18 cellular contexts compared by ENCODE assay signal in the genomic region with DNA sequence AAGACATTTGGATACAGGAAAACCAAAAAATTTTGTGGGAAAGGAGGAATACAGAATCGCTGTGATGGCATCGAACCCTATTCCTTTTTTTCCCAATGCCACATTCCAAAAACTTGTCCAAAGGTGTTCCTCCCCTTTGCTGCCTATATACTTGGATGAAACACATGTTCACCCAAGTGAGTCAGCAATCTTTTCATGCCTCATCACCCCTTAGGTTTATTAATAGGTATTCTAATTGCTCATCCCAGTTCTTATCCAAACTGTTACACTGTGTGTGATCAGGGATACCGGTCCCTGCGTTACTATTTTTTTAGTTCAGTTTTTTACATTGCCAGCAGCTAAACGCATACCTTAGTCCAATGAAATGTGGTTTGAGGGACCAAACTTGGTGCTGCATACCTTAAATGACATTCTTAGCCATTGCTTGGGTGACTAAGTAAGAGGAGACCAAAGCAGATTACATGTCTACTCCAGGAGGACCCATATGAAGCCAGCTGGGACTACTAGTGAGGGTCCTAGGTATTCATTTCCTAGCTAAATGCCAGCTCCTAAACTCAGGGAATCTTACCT. TPM values are rescaled to one million over a fixed set of nuclear protein-coding genes. Genes with fewer than 3 reads are reported as not detected.
DNase-seq lines count a peak whose midpoint lies in the region; ATAC-seq and TF ChIP-seq lines count a peak whose summit lies in the region.
"Had no signal": no experiment of that assay in that cellular context is flagged by ENCODE, and none has a peak within 500 bp of the region (broad histone marks: within the 10 kb centered on the region; RNA-seq: fewer than 3 reads in every experiment).

No MANE protein-coding gene starts in this region.

- H3K27me3 ChIP-seq in endodermal cell (ENCODE audit: control insufficient read depth, insufficient read depth, low read length, poor library complexity, severe bottlenecking): no peaks in the 10 kb centered on the region
- no peaks in the 10 kb centered on the region for H3K27me3 ChIP-seq in mesendoderm (ENCODE audit: insufficient read depth, low read length, poor library complexity)
- H3K27me3 ChIP-seq: BLaER1 treated with 17β-estradiol and CSF1 and Interleukin-3, amounts not matched to agents 10 nM and 100 nM had no signal

- no peak overlapping the region for H3K4me2 ChIP-seq in mesendoderm (ENCODE audit: low read length)
- H3K4me2 ChIP-seq: BLaER1 treated with 17β-estradiol and CSF1 and Interleukin-3, amounts not matched to agents 10 nM and 100 nM had no signal

- no peaks in the 10 kb centered on the region for H3K36me3 ChIP-seq in endodermal cell (ENCODE audit: control insufficient read depth, insufficient read depth, low read length)
- H3K36me3 ChIP-seq in mesendoderm (ENCODE audit: control insufficient read depth, insufficient read depth, low read length): no peaks in the 10 kb centered on the region
- H3K36me3 ChIP-seq: BLaER1 treated with 17β-estradiol and CSF1 and Interleukin-3, amounts not matched to agents 10 nM and 100 nM; HAP-1 had no signal

- peak overlapping the region; percentile 45 for H3K18ac ChIP-seq in mesendoderm (ENCODE audit: low read length)

- H3K79me1 ChIP-seq in mesendoderm (ENCODE audit: low read length): no peaks in the 10 kb centered on the region

- H3K4ac ChIP-seq in mesendoderm (ENCODE audit: low read depth, low read length): peak overlapping the region; percentile 83

- H2BK15ac ChIP-seq in mesendoderm (replicated peaks; ENCODE audit: low read depth): no peak overlapping the region

- WGBS in endodermal cell (ENCODE audit: insufficient coverage in 1 of 2, insufficient read length in 1 of 2), 2 experiments: 88 to 93% methylated on average over 4 to 5 of the region's 5 CpGs
- no CpG with 5 or more reads among the region's 5 CpGs for WGBS in mesendoderm (ENCODE audit: extremely low coverage, insufficient coverage, low lambda C conversion rate)

- H3K4me3 Mint-ChIP-seq in endodermal cell: no peak overlapping the region
- H3K4me3 Mint-ChIP-seq in activated T-cell treated with anti-CD3 and anti-CD28 coated beads, Interleukin-2, amount 50 U/mL, for 4 hours: no peak overlapping the region
- H3K4me3 Mint-ChIP-seq: B cell; CD8-positive, alpha-beta T cell had no signal

- H2AK5ac ChIP-seq in mesendoderm (ENCODE audit: low read length): no peak overlapping the region

- peaks cover 6% of the 10 kb centered on the region for H3K27me3 Mint-ChIP-seq in endodermal cell (ENCODE audit: insufficient read depth)
- H3K27me3 Mint-ChIP-seq in activated T-cell treated with anti-CD3 and anti-CD28 coated beads, Interleukin-2, amount 50 U/mL, for 4 hours (ENCODE audit: low read depth): peaks cover 2% of the 10 kb centered on the region

- peak overlapping the region; percentile 26 for H3K56ac ChIP-seq in mesendoderm (ENCODE audit: low read length)

- no peaks in the 10 kb centered on the region for H3K9me3 Mint-ChIP-seq in endodermal cell
- no peaks in the 10 kb centered on the region for H3K9me3 Mint-ChIP-seq in activated T-cell treated with anti-CD3 and anti-CD28 coated beads, Interleukin-2, amount 50 U/mL, for 4 hours
- H3K9me3 Mint-ChIP-seq: CD8-positive, alpha-beta T cell had no signal

- no peaks in the 10 kb centered on the region for H3K79me2 ChIP-seq in mesendoderm (ENCODE audit: control insufficient read depth, insufficient read depth, low read length)

- peaks cover 30% of the 10 kb centered on the region for H3K4me1 Mint-ChIP-seq in endodermal cell
- H3K4me1 Mint-ChIP-seq in activated T-cell treated with anti-CD3 and anti-CD28 coated beads, Interleukin-2, amount 50 U/mL, for 4 hours (ENCODE audit: low read depth): no peaks in the 10 kb centered on the region
- H3K4me1 Mint-ChIP-seq: B cell had no signal

- no peak for ATAC-seq in activated T-cell treated with anti-CD3 and anti-CD28 coated beads, Interleukin-2, amount 50 U/mL, for 4 hours
- ATAC-seq: CD8-positive, alpha-beta T cell; GM12878; HepG2 had no signal

- peak overlapping the region; percentile 82 for H4K8ac ChIP-seq in mesendoderm (ENCODE audit: low read depth, low read length)

- H3K9ac ChIP-seq in endodermal cell (ENCODE audit: extremely low read depth, low read length, poor library complexity, severe bottlenecking) (no peak overlapping the region), mesendoderm (ENCODE audit: low read length) (no peak overlapping the region)
- H3K9ac ChIP-seq: BLaER1 treated with 17β-estradiol and CSF1 and Interleukin-3, amounts not matched to agents 10 nM and 100 nM had no signal

- H3K27ac ChIP-seq in endodermal cell (ENCODE audit: low read depth, low read length) (no peak overlapping the region), mesendoderm (ENCODE audit: low read depth, low read length) (no peak overlapping the region)
- H3K27ac ChIP-seq: BLaER1 treated with 17β-estradiol and CSF1 and Interleukin-3, amounts not matched to agents 10 nM and 100 nM had no signal

- DNase-seq in astrocyte of the hippocampus (ENCODE audit: low read depth, low spot score) (peak; percentile 2), endodermal cell (no peak), mesendoderm (no peak), cerebellar cortex (ENCODE audit: low spot score) (no peak), dermis blood vessel endothelial cell (no peak)
- no peak for DNase-seq in activated T-cell treated with anti-CD3 and anti-CD28 coated beads, Interleukin-2, amount 50 U/mL, for 4 hours
- DNase-seq: Calu3; CD8-positive, alpha-beta T cell; DMS53; DND-41; EL had no signal

- no peak overlapping the region for H4K5ac ChIP-seq in mesendoderm (ENCODE audit: low read length)

- no peak overlapping the region for H3K27ac Mint-ChIP-seq in endodermal cell
- H3K27ac Mint-ChIP-seq: B cell; CD8-positive, alpha-beta T cell had no signal

- no peaks in the 10 kb centered on the region for H3K9me3 ChIP-seq in endodermal cell (ENCODE audit: control insufficient read depth, low read length)
- H3K9me3 ChIP-seq: BLaER1 treated with 17β-estradiol and CSF1 and Interleukin-3, amounts not matched to agents 10 nM and 100 nM; HAP-1 had no signal

- peak overlapping the region; percentile 10 for H3K4me3 ChIP-seq in endodermal cell (ENCODE audit: low read length)
- H3K4me3 ChIP-seq in mesendoderm (ENCODE audit: low read length): no peak overlapping the region
- H3K4me3 ChIP-seq: BLaER1 treated with 17β-estradiol and CSF1 and Interleukin-3, amounts not matched to agents 10 nM and 100 nM; GM12878; HAP-1 had no signal

- H3K23ac ChIP-seq in mesendoderm (ENCODE audit: low read length): no peak overlapping the region

- TF ChIP-seq CTCF in endodermal cell (conservative IDR thresholded peaks at IDR 0.05): no peak

- no peak overlapping the region for H2BK120ac ChIP-seq in mesendoderm (ENCODE audit: low read depth, low read length)

- H2BK5ac ChIP-seq in mesendoderm (ENCODE audit: low read length): no peak overlapping the region

- H3K4me1 ChIP-seq in endodermal cell (ENCODE audit: control insufficient read depth, insufficient read depth, low read length) (no peaks in the 10 kb centered on the region), mesendoderm (ENCODE audit: control insufficient read depth, low read depth, low read length) (peaks cover 2% of the 10 kb centered on the region)
- H3K4me1 ChIP-seq: BLaER1 treated with 17β-estradiol and CSF1 and Interleukin-3, amounts not matched to agents 10 nM and 100 nM; HAP-1 had no signal

- H3K36me3 Mint-ChIP-seq in endodermal cell (ENCODE audit: low read depth): no peaks in the 10 kb centered on the region
- H3K36me3 Mint-ChIP-seq in activated T-cell treated with anti-CD3 and anti-CD28 coated beads, Interleukin-2, amount 50 U/mL, for 4 hours (ENCODE audit: insufficient read depth): no peaks in the 10 kb centered on the region
- H3K36me3 Mint-ChIP-seq: CD8-positive, alpha-beta T cell had no signal

RNA-seq across cellular contexts. Expression of a gene that starts 20.6 kb away (rescaled TPM):
- 10 to 100 TPM; 11.2 to 13.3 TPM for total RNA-seq in endodermal cell
- 36.6 TPM for polyA plus RNA-seq in endodermal cell (2013, experiment 1 of 2)
- 37.3 TPM for polyA plus RNA-seq in endodermal cell (2013, experiment 2 of 2)
- 0.56 TPM for polyA plus RNA-seq in mesendoderm (2013, experiment 1 of 2)
- 0.59 TPM for polyA plus RNA-seq in mesendoderm (2013, experiment 2 of 2)
- total RNA-seq in dermis blood vessel endothelial cell: 0.14 and 0.17 TPM in 2 replicates
- 1 to 10 TPM; 1.5 to 4.0 (median 1.6) TPM for total RNA-seq in activated T-cell treated with anti-CD3 and anti-CD28 coated beads, Interleukin-2, amount 50 U/mL, for 4 hours
- total RNA-seq: A172, Calu3, G401, HepG2 had no signal
- polyA plus RNA-seq: HepG2 had no signal
